Comparison of ENCODE assay signal across 8 cellular contexts in the genomic region with DNA sequence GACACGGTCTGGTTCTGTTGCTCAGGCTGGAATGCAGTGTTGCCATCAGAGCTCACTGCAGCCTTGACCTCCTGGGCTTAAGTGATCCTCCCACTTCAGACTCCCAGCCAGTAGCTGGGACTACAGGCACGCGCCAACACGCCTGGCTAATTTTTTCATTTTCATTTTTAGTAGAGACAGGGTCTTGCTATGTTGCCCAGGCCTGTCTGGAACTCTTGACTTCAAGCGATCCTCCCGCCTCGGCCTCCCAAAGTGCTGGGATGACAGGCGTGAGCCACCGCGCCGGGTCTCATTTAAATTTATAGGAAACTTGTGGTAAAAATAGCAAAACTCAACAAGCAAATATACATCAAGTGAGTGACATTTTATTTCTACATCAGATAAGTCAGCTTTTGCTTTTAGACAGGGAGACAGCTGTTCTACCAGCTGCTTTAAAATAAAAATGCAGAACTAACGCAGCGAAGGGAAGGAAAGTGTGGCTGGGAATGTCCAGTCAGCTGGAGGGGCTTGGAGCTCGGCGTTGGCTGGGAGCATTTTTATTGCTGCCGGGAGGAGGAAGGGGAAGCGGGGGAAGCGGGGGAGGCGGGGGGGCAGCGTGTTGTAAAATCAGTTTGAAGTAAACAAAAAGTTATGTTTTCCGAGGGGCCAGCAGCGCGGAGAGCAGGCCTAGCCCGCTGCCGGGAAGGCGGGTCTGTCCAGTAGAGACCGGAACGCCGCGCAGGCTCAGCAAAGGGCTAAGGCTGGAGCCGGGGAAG. TPM values are rescaled to one million over a fixed set of nuclear protein-coding genes. Genes with fewer than 3 reads are reported as not detected.
DNase-seq lines count a peak whose midpoint lies in the region; ATAC-seq lines count a peak whose summit lies in the region.

No MANE protein-coding gene starts in this region.

- H3K27ac ChIP-seq in BLaER1 treated with 17β-estradiol and CSF1 and Interleukin-3, amounts not matched to agents 10 nM and 100 nM = peak overlapping the region; percentile 92 to 100 (median 97)
- peak overlapping the region; percentile 73; the same call in 1 of the 2 replicates for H3K27ac ChIP-seq in SK-N-MC
- H3K27ac ChIP-seq in ectodermal cell (ENCODE audit: insufficient read depth, low read depth, low read length, poor library complexity, severe bottlenecking) = peak overlapping the region; percentile 90
- peak overlapping the region; percentile 98 for H3K27ac ChIP-seq in urinary bladder (ENCODE audit: low read depth)

- no peaks in the 10 kb centered on the region for H3K9me3 ChIP-seq in BLaER1 treated with 17β-estradiol and CSF1 and Interleukin-3, amounts not matched to agents 10 nM and 100 nM (replicated peaks in 1 of 11)
- H3K9me3 ChIP-seq in SK-N-MC (ENCODE audit: low read depth, low read length) (no peaks in the 10 kb centered on the region), ectodermal cell (ENCODE audit: control insufficient read depth, low read length) (no peaks in the 10 kb centered on the region)

- no peaks in the 10 kb centered on the region for H3K27me3 ChIP-seq in BLaER1 treated with 17β-estradiol and CSF1 and Interleukin-3, amounts not matched to agents 10 nM and 100 nM
- no peaks in the 10 kb centered on the region for H3K27me3 ChIP-seq in ectodermal cell (ENCODE audit: control insufficient read depth, insufficient read depth, low read length, poor library complexity, severe bottlenecking)

- DNase-seq in SK-N-MC (ENCODE audit: low read depth, low spot score) (no peak), mucosa of gallbladder (ENCODE audit: low spot score) (peak; percentile 11), NCI-H748 treated with DMSO at 0.1 percent for 48 hours (lab: John Stamatoyannopoulos, UW) (no peak)

- H3K4me1 ChIP-seq in BLaER1 treated with 17β-estradiol and CSF1 and Interleukin-3, amounts not matched to agents 10 nM and 100 nM = peaks cover 18 to 73% (median 26%) of the 10 kb centered on the region in 10 experiments
- H3K4me1 ChIP-seq in ectodermal cell (ENCODE audit: control insufficient read depth, insufficient read depth, low read length) (no peaks in the 10 kb centered on the region), urinary bladder (ENCODE audit: insufficient read depth) (no peaks in the 10 kb centered on the region)

- H3K36me3 ChIP-seq in BLaER1 treated with 17β-estradiol and CSF1 and Interleukin-3, amounts not matched to agents 10 nM and 100 nM = peaks cover 5 to 17% (median 8%) of the 10 kb centered on the region in 11 experiments; a peak in 16 of 22 replicates
- H3K36me3 ChIP-seq in SK-N-MC (ENCODE audit: insufficient read depth, low read length) (peaks cover 9% of the 10 kb centered on the region), ectodermal cell (ENCODE audit: control insufficient read depth, insufficient read depth, low read length) (no peaks in the 10 kb centered on the region), urinary bladder (ENCODE audit: insufficient read depth) (no peaks in the 10 kb centered on the region)

- H3K9ac ChIP-seq in BLaER1 treated with 17β-estradiol and CSF1 and Interleukin-3, amounts not matched to agents 10 nM and 100 nM = peak overlapping the region; percentile 91 to 99 (median 96)
- peak overlapping the region; percentile 81 for H3K9ac ChIP-seq in SK-N-MC (ENCODE audit: insufficient read length)

- WGBS in ectodermal cell, 2 experiments = 36% methylated on average over 31 of the region's 31 CpGs
- WGBS in urinary bladder = 10% methylated on average over 31 of the region's 31 CpGs

- peak overlapping the region; percentile 88 to 98 (median 91) for H3K4me3 ChIP-seq in BLaER1 treated with 17β-estradiol and CSF1 and Interleukin-3, amounts not matched to agents 10 nM and 100 nM
- H3K4me3 ChIP-seq in SK-N-MC (peak overlapping the region; percentile 77), ectodermal cell (ENCODE audit: insufficient read depth, low read depth, low read length) (peak overlapping the region; percentile 90), urinary bladder (ENCODE audit: low read depth, low read length) (peak overlapping the region; percentile 75)

- H4K20me1 ChIP-seq in BLaER1 treated with 17β-estradiol and CSF1 and Interleukin-3, amounts not matched to agents 10 nM and 100 nM = peaks cover 4 to 34% (median 14%) of the 10 kb centered on the region in 11 experiments; a peak in 12 of 22 replicates

- ATAC-seq in GM21786 (IDR thresholded peaks at IDR 0.05; ENCODE audit: unreplicated experiment) (peak; percentile 38), HG03139 (IDR thresholded peaks at IDR 0.05; ENCODE audit: unreplicated experiment) (no peak)

- peak overlapping the region; percentile 51 to 90 (median 76) for H3K4me2 ChIP-seq in BLaER1 treated with 17β-estradiol and CSF1 and Interleukin-3, amounts not matched to agents 10 nM and 100 nM

RNA-seq across cellular contexts. Expression of a gene that starts 0.7 kb away (rescaled TPM):
- 36.6 TPM for polyA plus RNA-seq in ectodermal cell (2013, experiment 1 of 4)
- 43.6 TPM for polyA plus RNA-seq in ectodermal cell (2013, experiment 2 of 4)
- polyA plus RNA-seq in ectodermal cell (2013, experiment 3 of 4) = 43.6 TPM
- 43.6 TPM for polyA plus RNA-seq in ectodermal cell (2013, experiment 4 of 4)
- total RNA-seq in mucosa of gallbladder (39.9 TPM), urinary bladder (141 TPM)
- polyA plus RNA-seq in urinary bladder = 15.6 TPM
